Comparison of ENCODE assay signal across 9 cellular contexts in genomic region chr14:92728781-92729364, GRCh38. TPM values are rescaled to one million over a fixed set of nuclear protein-coding genes. Genes with fewer than 3 reads are reported as not detected.
DNase-seq lines count a peak whose midpoint lies in the region; ATAC-seq and TF ChIP-seq lines count a peak whose summit lies in the region.
"Had no signal": no experiment of that assay in that cellular context is flagged by ENCODE, and none has a peak within 500 bp of the region (broad histone marks: within the 10 kb centered on the region; RNA-seq: fewer than 3 reads in every experiment).

No MANE protein-coding gene starts in this region.

- intact Hi-C loops in sigmoid colon (cut with DNase I): no loop called here

- no peaks in the 10 kb centered on the region for H3K27me3 ChIP-seq in sigmoid colon
- H3K27me3 ChIP-seq: suprapubic skin had no signal

- H3K4me3 Mint-ChIP-seq in WTC11: no peak overlapping the region

- peaks cover 0 to 50% (median 32%) of the 10 kb centered on the region in 4 donors for H3K4me1 ChIP-seq in sigmoid colon

- no peaks in the 10 kb centered on the region for H3K9me3 ChIP-seq in sigmoid colon
- H3K9me3 ChIP-seq: suprapubic skin had no signal

- CTCF ChIA-PET in WTC11 (lab: Charles Lee): interaction anchor here (0.7 kb wide), 1 partner anchor 27 kb away, joined by 9 read pairs; no protein-coding TSS in a partner anchor

- POLR2A ChIA-PET in WTC11 (lab: Charles Lee): no interaction called here

- no peak overlapping the region for H3K27ac Mint-ChIP-seq in WTC11

- no peaks in the 10 kb centered on the region for H3K4me1 Mint-ChIP-seq in WTC11

- ATAC-seq in HG03095 (IDR thresholded peaks at IDR 0.05; ENCODE audit: unreplicated experiment) (peak; percentile 42), WTC11 (peak; percentile 24; the same call in 1 of the 2 replicates), HG03457 (IDR thresholded peaks at IDR 0.05; ENCODE audit: unreplicated experiment) (no peak)

- TF ChIP-seq EP300 in sigmoid colon (IDR thresholded peaks at IDR 0.05): no peak

- TF ChIP-seq CTCF in WTC11 (IDR thresholded peaks at IDR 0.05) (no peak), sigmoid colon (IDR thresholded peaks at IDR 0.05) (no peak)

- H3K4me3 ChIP-seq in sigmoid colon: no peak overlapping the region
- H3K4me3 ChIP-seq: suprapubic skin had no signal

- H3K36me3 Mint-ChIP-seq in WTC11: peaks cover 35% of the 10 kb centered on the region

- TF ChIP-seq POLR2A in sigmoid colon (IDR thresholded peaks at IDR 0.05): no peak

- no peak overlapping the region for H3K27ac ChIP-seq in sigmoid colon
- H3K27ac ChIP-seq: suprapubic skin had no signal

- peak; percentile 81 for DNase-seq in activated CD4-positive, alpha-beta T cell treated with anti-CD3 and anti-CD28 coated beads for 48 hours
- no peak for DNase-seq in activated CD4-positive, alpha-beta T cell treated with anti-CD3 and anti-CD28 coated beads for 4 hours
- DNase-seq in WTC11 (ENCODE audit: low spot score) (no peak), mucosa of gallbladder (ENCODE audit: low spot score) (peak; percentile 73), sigmoid colon (no peak), HuH-7.5 (ENCODE audit: low spot score) (no peak)

- WGBS in sigmoid colon, 2 donors: 57 to 66% methylated on average over 8 of the region's 8 CpGs

- H3K9me3 Mint-ChIP-seq in WTC11: peaks cover 4% of the 10 kb centered on the region

- H3K36me3 ChIP-seq in sigmoid colon: peaks cover 0 to 29% (median 18%) of the 10 kb centered on the region in 4 donors

- H3K27me3 Mint-ChIP-seq in WTC11 (ENCODE audit: low read depth): no peaks in the 10 kb centered on the region

TF ChIP-seq in WTC11, 78 proteins besides CTCF, POLR2A, EP300 and RAD21:
- TF ChIP-seq MLX (CRISPR knock-in tag; IDR thresholded peaks at IDR 0.05) (no peak), CDX4 (CRISPR knock-in tag; IDR thresholded peaks at IDR 0.05; ENCODE audit: borderline replicate concordance) (no peak), NR3C1 (CRISPR knock-in tag; conservative IDR thresholded peaks at IDR 0.05; ENCODE audit: low read depth) (no peak), NR1H2 (CRISPR knock-in tag; IDR thresholded peaks at IDR 0.05) (no peak), ZNF232 (CRISPR knock-in tag; IDR thresholded peaks at IDR 0.05) (no peak), E2F1 (CRISPR knock-in tag; IDR thresholded peaks at IDR 0.05) (no peak)

RNA-seq across cellular contexts. Expression of gene LGMN, which starts 19.6 kb away (rescaled TPM):
- total RNA-seq in WTC11 (2021) (55.7 to 68.0 TPM (median 66.1 TPM) in 3 replicates), mucosa of gallbladder (158 TPM), sigmoid colon (10 to 100 TPM; 53.2 to 96.0 (median 79.0) TPM)
- polyA plus RNA-seq in sigmoid colon: 100 to 1,000 TPM in 1 of 3 donors, 10 to 100 TPM in 2; 35.4 to 361 (median 66.2) TPM

Comparison
In these comparisons a context has a peak if more than half of its experiments do, and no peak if none do; other contexts are left out.
1. DNase-seq: peak in activated CD4-positive, alpha-beta T cell treated with anti-CD3 and anti-CD28 coated beads for 48 hours (single experiment) and mucosa of gallbladder (single experiment); none in activated CD4-positive, alpha-beta T cell treated with anti-CD3 and anti-CD28 coated beads for 4 hours (0 of 2), WTC11 (single experiment), sigmoid colon (single experiment) and HuH-7.5 (single experiment).